ENCODE assay signal across 16 cellular contexts in genomic region chr5:178622679-178623247, GRCh38. TPM values are rescaled to one million over a fixed set of nuclear protein-coding genes. Genes with fewer than 3 reads are reported as not detected.
"Had no signal": no experiment of that assay in that cellular context is flagged by ENCODE, and none has a peak within 500 bp of the region (broad histone marks: within the 10 kb centered on the region; RNA-seq: fewer than 3 reads in every experiment).

No MANE protein-coding gene starts in this region.

- H3K4me3 Mint-ChIP-seq: activated CD4-positive, alpha-beta memory T cell treated with anti-CD3 and anti-CD28 coated beads, Interleukin-2, amount 10 ng/mL, durations not matched to agents 7 days and 5 days; activated naive CD8-positive, alpha-beta T cell treated with anti-CD3 and anti-CD28 coated beads for 36 hours; endodermal cell; nephron progenitor cell had no signal

- H3K27ac ChIP-seq: left lung, right lobe of liver, upper lobe of right lung had no signal

- H3K9me3 Mint-ChIP-seq: activated CD4-positive, alpha-beta memory T cell treated with anti-CD3 and anti-CD28 coated beads, Interleukin-2, amount 10 ng/mL, durations not matched to agents 7 days and 5 days; activated T-cell treated with anti-CD3 and anti-CD28 coated beads, Interleukin-2, amount 50 U/mL, for 4 hours had no signal

- DNase-seq: activated CD4-positive, alpha-beta memory T cell treated with anti-CD3 and anti-CD28 coated beads, Interleukin-2, amount 10 ng/mL, durations not matched to agents 7 days and 5 days; activated effector memory CD4-positive, alpha-beta T cell treated with anti-CD3 and anti-CD28 coated beads, Interleukin-2, amount 50 U/mL, for 16 hours; activated naive CD8-positive, alpha-beta T cell treated with anti-CD3 and anti-CD28 coated beads for 36 hours; activated T-cell treated with anti-CD3 and anti-CD28 coated beads, Interleukin-2, amount 50 U/mL, for 4 hours; anterior cingulate cortex; dermis blood vessel endothelial cell; endodermal cell; hippocampal formation; kidney; left lung; nephron progenitor cell; right lobe of liver; stimulated activated naive CD8-positive, alpha-beta T cell treated with anti-CD3 and anti-CD28 coated beads, Interleukin-15, amount 100 ng/mL, for 72 hours; upper lobe of right lung had no signal

- H3K9me3 ChIP-seq: left lung, right lobe of liver, upper lobe of right lung had no signal

- H3K27me3 ChIP-seq: left lung, right lobe of liver, upper lobe of right lung had no signal

- ATAC-seq: activated T-cell treated with anti-CD3 and anti-CD28 coated beads, Interleukin-2, amount 50 U/mL, for 4 hours; left lung; right lobe of liver; stimulated activated naive CD8-positive, alpha-beta T cell treated with anti-CD3 and anti-CD28 coated beads, Interleukin-15, amount 100 ng/mL, for 72 hours; upper lobe of right lung had no signal

- H3K27me3 Mint-ChIP-seq: activated CD4-positive, alpha-beta memory T cell treated with anti-CD3 and anti-CD28 coated beads, Interleukin-2, amount 10 ng/mL, durations not matched to agents 7 days and 5 days; activated naive CD8-positive, alpha-beta T cell treated with anti-CD3 and anti-CD28 coated beads for 36 hours; stimulated activated naive CD8-positive, alpha-beta T cell treated with anti-CD3 and anti-CD28 coated beads, Interleukin-15, amount 100 ng/mL, for 72 hours had no signal

- H3K4me3 ChIP-seq: left lung, right lobe of liver, upper lobe of right lung had no signal

- H3K27ac Mint-ChIP-seq: activated CD4-positive, alpha-beta memory T cell treated with anti-CD3 and anti-CD28 coated beads, Interleukin-2, amount 10 ng/mL, durations not matched to agents 7 days and 5 days; activated naive CD8-positive, alpha-beta T cell treated with anti-CD3 and anti-CD28 coated beads for 36 hours; endodermal cell; nephron progenitor cell; stimulated activated naive CD8-positive, alpha-beta T cell treated with anti-CD3 and anti-CD28 coated beads, Interleukin-15, amount 100 ng/mL, for 72 hours had no signal

RNA-seq across cellular contexts. Expression of gene COL23A1, which starts 32.6 kb away (rescaled TPM):
- total RNA-seq: activated T-cell treated with anti-CD3 and anti-CD28 coated beads, Interleukin-2, amount 50 U/mL, for 4 hours; pulmonary artery endothelial cell; T-helper 1 cell treated with Interleukin-12 subunit alpha and Interleukin-12 subunit beta and Interleukin-4 antibody, amounts not matched to agents 30 ng/mL and 1 ng/mL, for 36 hours had no signal
